In genomic region chr20:62570403-62570802, GRCh38 we compare ENCODE assay signal across 30 cellular contexts.
"Had no signal": no experiment of that assay in that cellular context is flagged by ENCODE, and none has a peak within 500 bp of the region (broad histone marks: within the 10 kb centered on the region; RNA-seq: fewer than 3 reads in every experiment).

No MANE protein-coding gene starts in this region.

- H3K9me3 Mint-ChIP-seq: activated naive CD4-positive, alpha-beta T cell treated with anti-CD3 and anti-CD28 coated beads, Interleukin-2, amount 10 ng/mL, durations not matched to agents 7 days and 5 days; activated naive CD8-positive, alpha-beta T cell treated with anti-CD3 and anti-CD28 coated beads, Interleukin-2, amount 10 ng/mL, durations not matched to agents 7 days and 5 days; effector memory CD8-positive, alpha-beta T cell; T-helper 1 cell treated with Interleukin-12 subunit alpha and Interleukin-12 subunit beta and Interleukin-4 antibody, amounts not matched to agents 30 μg/mL and 1 μg/mL, for 36 hours had no signal

- H3K27ac ChIP-seq: ascending aorta, lower lobe of right lung, pancreas, prostate gland, skin epidermis, testis, transverse colon, WERI-Rb-1 had no signal

- H3K4me3 ChIP-seq: ascending aorta, lower lobe of right lung, mucosa of descending colon, pancreas, prostate gland, skin epidermis, testis, transverse colon had no signal

- DNase-seq: activated CD4-positive, alpha-beta T cell treated with anti-CD3 and anti-CD28 coated beads for 48 hours; activated CD4-positive, alpha-beta T cell treated with anti-CD3 and anti-CD28 coated beads, Interleukin-2, amount 50 U/mL, for 48 hours; activated CD8-positive, alpha-beta memory T cell treated with anti-CD3 and anti-CD28 coated beads, Interleukin-2, amount 50 U/mL, for 4 hours; activated gamma-delta T cell; activated naive CD4-positive, alpha-beta T cell treated with anti-CD3 and anti-CD28 coated beads, Interleukin-2, amount 10 ng/mL, durations not matched to agents 7 days and 5 days; activated naive CD8-positive, alpha-beta T cell treated with anti-CD3 and anti-CD28 coated beads, Interleukin-2, amount 10 ng/mL, durations not matched to agents 7 days and 5 days; activated T-cell treated with anti-CD3 and anti-CD28 coated beads, Interleukin-2, amount 50 U/mL, for 1 hour; caudate nucleus; cortex of kidney; effector memory CD8-positive, alpha-beta T cell; erythroblast; head of caudate nucleus; lower lobe of right lung; mesendoderm; mucosa of descending colon; nucleus accumbens; stimulated activated CD4-positive, alpha-beta T cell treated with anti-CD3 and anti-CD28 coated beads, Interleukin-12 subunit alpha, Interleukin-12 subunit beta, amount 100 ng/mL, for 4 hours; stimulated activated CD4-positive, alpha-beta T cell treated with anti-CD3 and anti-CD28 coated beads, Interleukin-4, amount 100 ng/mL, for 1 hour; stimulated activated naive CD8-positive, alpha-beta T cell treated with anti-CD3 and anti-CD28 coated beads, Interleukin-15, Interleukin-2, amounts not matched to agents 100 U/mL and 50 U/mL, for 24 hours; T-helper 9 cell; testis; transverse colon; WERI-Rb-1 had no signal

- ATAC-seq: activated CD4-positive, CD25-positive, alpha-beta regulatory T cell treated with anti-CD3 and anti-CD28 coated beads, Interleukin-2, amount 50 U/mL, for 24 hours; effector memory CD8-positive, alpha-beta T cell; lower lobe of right lung; mucosa of descending colon; stimulated activated naive CD8-positive, alpha-beta T cell treated with anti-CD3 and anti-CD28 coated beads, Interleukin-15, Interleukin-2, amounts not matched to agents 100 U/mL and 50 U/mL, for 24 hours had no signal

- H3K4me1 Mint-ChIP-seq: activated naive CD8-positive, alpha-beta T cell treated with anti-CD3 and anti-CD28 coated beads, Interleukin-2, amount 10 ng/mL, durations not matched to agents 7 days and 5 days had no signal

- H3K36me3 ChIP-seq: ascending aorta, lower lobe of right lung, pancreas, prostate gland, transverse colon, WERI-Rb-1 had no signal

- H3K27me3 ChIP-seq: ascending aorta, pancreas, testis had no signal

- H3K9me3 ChIP-seq: ascending aorta, lower lobe of right lung, mucosa of descending colon, pancreas, prostate gland, testis, transverse colon had no signal

- H3K4me3 Mint-ChIP-seq: activated naive CD4-positive, alpha-beta T cell treated with anti-CD3 and anti-CD28 coated beads, Interleukin-2, amount 10 ng/mL, durations not matched to agents 7 days and 5 days; activated naive CD8-positive, alpha-beta T cell treated with anti-CD3 and anti-CD28 coated beads, Interleukin-2, amount 10 ng/mL, durations not matched to agents 7 days and 5 days; effector memory CD8-positive, alpha-beta T cell; T-helper 1 cell treated with Interleukin-12 subunit alpha and Interleukin-12 subunit beta and Interleukin-4 antibody, amounts not matched to agents 30 μg/mL and 1 μg/mL, for 36 hours had no signal

- H3K36me3 Mint-ChIP-seq: activated naive CD4-positive, alpha-beta T cell treated with anti-CD3 and anti-CD28 coated beads, Interleukin-2, amount 10 ng/mL, durations not matched to agents 7 days and 5 days; activated naive CD8-positive, alpha-beta T cell treated with anti-CD3 and anti-CD28 coated beads, Interleukin-2, amount 10 ng/mL, durations not matched to agents 7 days and 5 days; brain had no signal

- H3K27ac Mint-ChIP-seq: activated naive CD4-positive, alpha-beta T cell treated with anti-CD3 and anti-CD28 coated beads, Interleukin-2, amount 10 ng/mL, durations not matched to agents 7 days and 5 days; activated naive CD8-positive, alpha-beta T cell treated with anti-CD3 and anti-CD28 coated beads, Interleukin-2, amount 10 ng/mL, durations not matched to agents 7 days and 5 days; effector memory CD8-positive, alpha-beta T cell; T-helper 1 cell treated with Interleukin-12 subunit alpha and Interleukin-12 subunit beta and Interleukin-4 antibody, amounts not matched to agents 30 μg/mL and 1 μg/mL, for 36 hours had no signal

- H3K4me1 ChIP-seq: ascending aorta, lower lobe of right lung, pancreas, prostate gland, testis, transverse colon had no signal
